ENCODE assay signal across 20 cellular contexts in genomic region chr5:14683906-14684455, GRCh38. TPM values are rescaled to one million over a fixed set of nuclear protein-coding genes. Genes with fewer than 3 reads are reported as not detected.
A peak's percentile ranks its signal among the peaks of the same experiment; 100 is the strongest.
DNase-seq lines count a peak whose midpoint lies in the region; ATAC-seq and TF ChIP-seq lines count a peak whose summit lies in the region.
"Had no signal": no experiment of that assay in that cellular context is flagged by ENCODE, and none has a peak within 500 bp of the region (broad histone marks: within the 10 kb centered on the region; RNA-seq: fewer than 3 reads in every experiment).

No MANE protein-coding gene starts in this region.

- ATAC-seq in naive thymus-derived CD8-positive, alpha-beta T cell = no peak

- H3K36me3 ChIP-seq in cardiac muscle cell (peaks cover 38% of the 10 kb centered on the region), tibial nerve (peaks cover 0 to 64% (median 0%) of the 10 kb centered on the region in 3 donors)

- intact Hi-C loops in cardiac septum (cut with DNase I) (no loop called here), CD14-positive monocyte (cut with micrococcal nuclease) (no loop called here)

- H3K9me3 Mint-ChIP-seq in naive thymus-derived CD8-positive, alpha-beta T cell = no peaks in the 10 kb centered on the region
- H3K9me3 Mint-ChIP-seq in CD14-positive monocyte = peaks cover 0 to 3% (median 0%) of the 10 kb centered on the region in 7 donors
- H3K9me3 Mint-ChIP-seq: activated naive CD4-positive, alpha-beta T cell treated with anti-CD3 and anti-CD28 coated beads, Interleukin-2, amount 10 ng/mL, durations not matched to agents 7 days and 5 days; H9; immature natural killer cell had no signal

- POLR2A ChIA-PET in naive thymus-derived CD8-positive, alpha-beta T cell (lab: Charles Lee) = interaction anchor here (1.3 to 1.6 kb wide), 3 partner anchors 11 to 43 kb away, joined by 3 to 4 read pairs (median 3); no protein-coding TSS in a partner anchor

- H3K27ac Mint-ChIP-seq in naive thymus-derived CD8-positive, alpha-beta T cell = peak overlapping the region in 6 of 10 donors; percentile 4 to 57 (median 42)
- H3K27ac Mint-ChIP-seq in CD14-positive monocyte = no peak overlapping the region
- H3K27ac Mint-ChIP-seq: H9 had no signal

- H3K27me3 ChIP-seq in cardiac muscle cell = no peaks in the 10 kb centered on the region
- no peaks in the 10 kb centered on the region for H3K27me3 ChIP-seq in tibial nerve
- H3K27me3 ChIP-seq: esophagus squamous epithelium, spleen, tibial artery had no signal

- TF ChIP-seq POLR2A in tibial nerve (IDR thresholded peaks at IDR 0.05) = no peak

- TF ChIP-seq CTCF in cardiac muscle cell (IDR thresholded peaks at IDR 0.05; ENCODE audit: low read depth, low read length) = no peak
- TF ChIP-seq CTCF in tibial nerve (IDR thresholded peaks at IDR 0.05) = no peak
- TF ChIP-seq CTCF in CD14-positive monocyte (IDR thresholded peaks at IDR 0.05) = no peak

- no peak overlapping the region for H3K4me3 ChIP-seq in cardiac muscle cell
- H3K4me3 ChIP-seq in tibial nerve = no peak overlapping the region
- H3K4me3 ChIP-seq: esophagus squamous epithelium, lower lobe of right lung, spleen, tibial artery had no signal

- no peak for TF ChIP-seq EP300 in tibial nerve (IDR thresholded peaks at IDR 0.05)

- H3K36me3 Mint-ChIP-seq in naive thymus-derived CD8-positive, alpha-beta T cell = peaks cover 6 to 90% (median 14%) of the 10 kb centered on the region in 3 donors
- H3K36me3 Mint-ChIP-seq in CD14-positive monocyte = peaks cover 86 to 94% of the 10 kb centered on the region in 2 donors

- DNase-seq in cardiac muscle cell (ENCODE audit: low read depth in 1 of 2, low spot score in 1 of 2) (no peak), cardiac septum (ENCODE audit: low spot score) (no peak), astrocyte of the hippocampus (ENCODE audit: low read depth, low spot score) (peak; percentile 39), tibial nerve (ENCODE audit: low spot score in 2 of 2) (no peak), KG1 (lab: John Stamatoyannopoulos, UW) (no peak), CD14-positive monocyte (ENCODE audit: low spot score) (no peak), H4 (ENCODE audit: low spot score) (no peak)
- DNase-seq in naive thymus-derived CD8-positive, alpha-beta T cell = no peak
- DNase-seq: activated CD4-positive, alpha-beta T cell treated with anti-CD3 and anti-CD28 coated beads, Interleukin-2, amount 50 U/mL, for 1 hour; activated naive CD4-positive, alpha-beta T cell treated with anti-CD3 and anti-CD28 coated beads, Interleukin-2, amount 10 ng/mL, durations not matched to agents 7 days and 5 days; esophagus squamous epithelium; glutamatergic neuron; H9; immature natural killer cell; lower lobe of right lung; MM.1S; NCI-H1694 treated with DMSO at 0.1 percent for 48 hours; SW 1271; tibial artery had no signal

- H3K4me1 ChIP-seq in cardiac muscle cell (ENCODE audit: low read depth) (peaks cover 16% of the 10 kb centered on the region), tibial nerve (peaks cover 0 to 39% (median 3%) of the 10 kb centered on the region in 4 donors)
- H3K4me1 ChIP-seq: lower lobe of right lung had no signal

- H3K27me3 Mint-ChIP-seq in naive thymus-derived CD8-positive, alpha-beta T cell = no peaks in the 10 kb centered on the region
- peaks cover 0 to 1% (median 0%) of the 10 kb centered on the region in 3 donors for H3K27me3 Mint-ChIP-seq in CD14-positive monocyte (ENCODE audit: low read depth in 3 of 3)
- H3K27me3 Mint-ChIP-seq: activated naive CD4-positive, alpha-beta T cell treated with anti-CD3 and anti-CD28 coated beads, Interleukin-2, amount 10 ng/mL, durations not matched to agents 7 days and 5 days had no signal

- H3K27ac ChIP-seq in cardiac muscle cell = peak overlapping the region; percentile 71
- H3K27ac ChIP-seq in tibial nerve = peak overlapping the region; percentile 47 to 79 (median 63)
- H3K27ac ChIP-seq: lower lobe of right lung had no signal

- WGBS in tibial nerve, 2 donors = 30 to 44% methylated on average over 4 of the region's 4 CpGs

- H3K9me3 ChIP-seq in cardiac muscle cell (ENCODE audit: low read depth) (no peaks in the 10 kb centered on the region), tibial nerve (no peaks in the 10 kb centered on the region)
- H3K9me3 ChIP-seq: esophagus squamous epithelium, lower lobe of right lung, spleen, tibial artery had no signal

- H3K4me3 Mint-ChIP-seq in naive thymus-derived CD8-positive, alpha-beta T cell = no peak overlapping the region
- H3K4me3 Mint-ChIP-seq in CD14-positive monocyte = no peak overlapping the region
- H3K4me3 Mint-ChIP-seq: activated naive CD4-positive, alpha-beta T cell treated with anti-CD3 and anti-CD28 coated beads, Interleukin-2, amount 10 ng/mL, durations not matched to agents 7 days and 5 days; H9; immature natural killer cell had no signal

- H3K4me1 Mint-ChIP-seq in naive thymus-derived CD8-positive, alpha-beta T cell = peaks cover 7 to 15% (median 9%) of the 10 kb centered on the region in 4 donors
- no peaks in the 10 kb centered on the region for H3K4me1 Mint-ChIP-seq in CD14-positive monocyte

RNA-seq across cellular contexts. Expression of gene OTULIN, which starts 19.5 kb away (rescaled TPM):
- total RNA-seq in cardiac muscle cell = 17.3 and 31.2 TPM in 2 replicates
- 13.0 and 17.1 TPM in 2 replicates for polyA plus RNA-seq in cardiac muscle cell
- total RNA-seq in cardiac septum = 29.0 TPM
- total RNA-seq in naive thymus-derived CD8-positive, alpha-beta T cell = 10 to 100 TPM; 68.1 to 77.0 TPM
- 10 to 100 TPM; 15.7 to 22.7 (median 17.2) TPM for polyA plus RNA-seq in naive thymus-derived CD8-positive, alpha-beta T cell
- total RNA-seq in tibial nerve = 10 to 100 TPM; 37.7 to 59.2 (median 43.1) TPM
- polyA plus RNA-seq in CD14-positive monocyte = 10 to 100 TPM; 13.7 to 14.2 TPM
- total RNA-seq in H4 (2014; rRNA removed; shearing (Covaris generic)) = 23.0 and 32.7 TPM in 2 replicates

Comparison
In these comparisons a context has a peak if more than half of its experiments do, and no peak if none do; other contexts are left out.
1. H3K27ac Mint-ChIP-seq: peak in naive thymus-derived CD8-positive, alpha-beta T cell (6 of 10); none in CD14-positive monocyte (0 of 7).